1 cellular context compared by ENCODE assay signal in the genomic region with DNA sequence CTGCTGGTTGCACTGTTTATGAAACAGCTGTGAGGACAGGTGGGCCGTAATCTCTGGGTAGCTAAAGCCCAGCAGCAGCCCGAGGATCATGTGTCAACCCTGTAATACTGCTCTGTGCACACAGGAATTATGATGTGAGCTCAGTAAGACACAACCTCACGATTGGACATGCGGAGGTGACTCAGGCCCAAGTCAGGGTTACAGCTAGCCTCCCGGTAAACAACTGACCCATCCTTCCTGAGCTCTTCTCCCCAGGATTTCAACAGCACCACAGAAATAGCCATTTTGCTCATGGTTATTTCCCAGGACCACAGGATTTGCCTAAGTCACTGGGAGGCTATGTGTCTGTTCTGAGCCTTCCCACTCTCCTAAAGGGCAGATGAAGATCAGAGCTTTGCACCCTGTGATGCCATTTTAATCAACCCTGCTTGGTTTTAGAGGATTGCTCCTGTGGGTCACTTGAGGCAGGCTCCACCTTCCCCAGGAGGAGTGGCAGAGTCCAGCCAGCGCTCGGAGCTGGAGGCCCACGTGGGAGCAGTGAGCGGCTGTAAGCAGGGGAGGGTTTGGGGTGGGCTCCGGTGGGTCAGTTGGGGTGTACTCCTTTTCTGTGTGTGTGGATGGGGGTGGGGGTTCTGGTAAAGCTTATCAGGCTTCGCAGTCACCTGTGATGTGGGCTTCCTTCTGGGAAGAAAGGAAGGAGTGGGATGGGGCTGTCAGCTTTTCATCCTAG.
TF ChIP-seq lines count a peak whose summit lies in the region.

A gene (plus strand): TSS at position 363 of the 730 bp plus-strand sequence. CDS start 6,256 bp downstream, outside the sequence.

TF ChIP-seq in K562, 482 proteins besides CTCF, POLR2A, EP300 and RAD21 (continued from another document and continues in another):
- TF ChIP-seq CCAR2 (IDR thresholded peaks at IDR 0.05; ENCODE audit: low read depth, low read length) (no peak), ERF (CRISPR knock-in tag; IDR thresholded peaks at IDR 0.05) (no peak), PRPF4 (IDR thresholded peaks at IDR 0.05; ENCODE audit: insufficient read depth, low read depth, low read length, poor library complexity, severe bottlenecking) (no peak), BHLHE40 (IDR thresholded peaks at IDR 0.05; ENCODE audit: low read length) (peak; percentile 12; the same call in 1 of the 2 replicates), SRF (CRISPR knock-in tag; IDR thresholded peaks at IDR 0.05) (no peak), ZBTB1 (CRISPR knock-in tag; IDR thresholded peaks at IDR 0.05; ENCODE audit: borderline replicate concordance, low read depth) (no peak), ZNF165 (CRISPR knock-in tag; IDR thresholded peaks at IDR 0.05; ENCODE audit: borderline replicate concordance) (no peak), FOXJ2 (tag; IDR thresholded peaks at IDR 0.05) (no peak), ZNF174 (CRISPR knock-in tag; IDR thresholded peaks at IDR 0.05) (no peak), TRIM28 (IDR thresholded peaks at IDR 0.05) (0 out of 2 replicates have a peak, but pooled peaks have one; percentile 21), ZNF444 (CRISPR knock-in tag; IDR thresholded peaks at IDR 0.05) (no peak), POLR3A (IDR thresholded peaks at IDR 0.05; ENCODE audit: borderline replicate concordance, extremely low read depth, insufficient read depth, insufficient read length) (no peak), SRSF1 (IDR thresholded peaks at IDR 0.05; ENCODE audit: low read depth, low read length) (no peak), TRIM24 (IDR thresholded peaks at IDR 0.05) (peak; percentile 10 to 58; a peak in 2 of 4 replicates), FIP1L1 (IDR thresholded peaks at IDR 0.05; ENCODE audit: low read depth, low read length, poor library complexity, severe bottlenecking) (no peak), ZC3H4 (CRISPR knock-in tag; IDR thresholded peaks at IDR 0.05; ENCODE audit: borderline replicate concordance) (no peak), DDX20 (tag; IDR thresholded peaks at IDR 0.05; ENCODE audit: low read depth) (no peak), MECOM (CRISPR knock-in tag; IDR thresholded peaks at IDR 0.05) (no peak), PHTF2 (CRISPR knock-in tag; IDR thresholded peaks at IDR 0.05) (no peak), ZFP30 (CRISPR knock-in tag; IDR thresholded peaks at IDR 0.05; ENCODE audit: borderline replicate concordance) (no peak), ETV1 (tag; conservative IDR thresholded peaks at IDR 0.05; ENCODE audit: low read depth) (peak; percentile 25; the same call in 1 of the 2 replicates), SOX6 (IDR thresholded peaks at IDR 0.05) (0 out of 2 replicates have a peak, but pooled peaks have one; percentile 39), CREBBP (IDR thresholded peaks at IDR 0.05; ENCODE audit: low read depth, low read length) (no peak), ZNF354B (CRISPR knock-in tag; IDR thresholded peaks at IDR 0.05) (no peak), RCOR1 (IDR thresholded peaks at IDR 0.05; ENCODE audit: borderline replicate concordance in 1 of 2, low read depth in 2 of 2, low read length in 2 of 2) (peak in 1 of 2 experiments; percentile 39; a peak in 1 of 4 replicates), NR2C2 (CRISPR knock-in tag; IDR thresholded peaks at IDR 0.05) (no peak), NR2C2 (tag; IDR thresholded peaks at IDR 0.05) (peak; percentile 44; the same call in 1 of the 2 replicates), HNRNPLL (IDR thresholded peaks at IDR 0.05; ENCODE audit: low read depth, low read length, poor library complexity, severe bottlenecking) (no peak), ZNF184 (CRISPR knock-in tag; IDR thresholded peaks at IDR 0.05) (no peak), KDM1A (IDR thresholded peaks at IDR 0.05) (peak in 1 of 2 experiments; percentile 36; a peak in 2 of 4 replicates), IFI16 (CRISPR knock-in tag; IDR thresholded peaks at IDR 0.05) (no peak), KAT7 (CRISPR knock-in tag; IDR thresholded peaks at IDR 0.05; ENCODE audit: borderline replicate concordance) (no peak), TCF7 (IDR thresholded peaks at IDR 0.05; ENCODE audit: borderline replicate concordance) (no peak), HCFC1 (IDR thresholded peaks at IDR 0.05; ENCODE audit: low read depth, low read length) (peak; percentile 27; the same call in 1 of the 2 replicates), L3MBTL2 (IDR thresholded peaks at IDR 0.05) (peak; percentile 27; the same call in 1 of the 2 replicates), FOXK2 (conservative IDR thresholded peaks at IDR 0.05 in 1 of 2, IDR thresholded peaks at IDR 0.05 in 1 of 2; ENCODE audit: low read depth in 2 of 2) (peak; percentile 86 to 87), SREBF2 (CRISPR knock-in tag; IDR thresholded peaks at IDR 0.05) (no peak), TAF15 (IDR thresholded peaks at IDR 0.05; ENCODE audit: low read depth, low read length) (no peak), ZKSCAN3 (CRISPR knock-in tag; IDR thresholded peaks at IDR 0.05) (no peak), ZNF197 (CRISPR knock-in tag; IDR thresholded peaks at IDR 0.05; ENCODE audit: low read depth) (no peak), CREB1 (IDR thresholded peaks at IDR 0.05) (peak; percentile 53; the same call in 1 of the 2 replicates), CREB1 (CRISPR knock-in tag; IDR thresholded peaks at IDR 0.05) (no peak), EGR1 (conservative IDR thresholded peaks at IDR 0.05) (peak; percentile 47; the same call in 1 of the 2 replicates)
- TF ChIP-seq, protein P1, sequence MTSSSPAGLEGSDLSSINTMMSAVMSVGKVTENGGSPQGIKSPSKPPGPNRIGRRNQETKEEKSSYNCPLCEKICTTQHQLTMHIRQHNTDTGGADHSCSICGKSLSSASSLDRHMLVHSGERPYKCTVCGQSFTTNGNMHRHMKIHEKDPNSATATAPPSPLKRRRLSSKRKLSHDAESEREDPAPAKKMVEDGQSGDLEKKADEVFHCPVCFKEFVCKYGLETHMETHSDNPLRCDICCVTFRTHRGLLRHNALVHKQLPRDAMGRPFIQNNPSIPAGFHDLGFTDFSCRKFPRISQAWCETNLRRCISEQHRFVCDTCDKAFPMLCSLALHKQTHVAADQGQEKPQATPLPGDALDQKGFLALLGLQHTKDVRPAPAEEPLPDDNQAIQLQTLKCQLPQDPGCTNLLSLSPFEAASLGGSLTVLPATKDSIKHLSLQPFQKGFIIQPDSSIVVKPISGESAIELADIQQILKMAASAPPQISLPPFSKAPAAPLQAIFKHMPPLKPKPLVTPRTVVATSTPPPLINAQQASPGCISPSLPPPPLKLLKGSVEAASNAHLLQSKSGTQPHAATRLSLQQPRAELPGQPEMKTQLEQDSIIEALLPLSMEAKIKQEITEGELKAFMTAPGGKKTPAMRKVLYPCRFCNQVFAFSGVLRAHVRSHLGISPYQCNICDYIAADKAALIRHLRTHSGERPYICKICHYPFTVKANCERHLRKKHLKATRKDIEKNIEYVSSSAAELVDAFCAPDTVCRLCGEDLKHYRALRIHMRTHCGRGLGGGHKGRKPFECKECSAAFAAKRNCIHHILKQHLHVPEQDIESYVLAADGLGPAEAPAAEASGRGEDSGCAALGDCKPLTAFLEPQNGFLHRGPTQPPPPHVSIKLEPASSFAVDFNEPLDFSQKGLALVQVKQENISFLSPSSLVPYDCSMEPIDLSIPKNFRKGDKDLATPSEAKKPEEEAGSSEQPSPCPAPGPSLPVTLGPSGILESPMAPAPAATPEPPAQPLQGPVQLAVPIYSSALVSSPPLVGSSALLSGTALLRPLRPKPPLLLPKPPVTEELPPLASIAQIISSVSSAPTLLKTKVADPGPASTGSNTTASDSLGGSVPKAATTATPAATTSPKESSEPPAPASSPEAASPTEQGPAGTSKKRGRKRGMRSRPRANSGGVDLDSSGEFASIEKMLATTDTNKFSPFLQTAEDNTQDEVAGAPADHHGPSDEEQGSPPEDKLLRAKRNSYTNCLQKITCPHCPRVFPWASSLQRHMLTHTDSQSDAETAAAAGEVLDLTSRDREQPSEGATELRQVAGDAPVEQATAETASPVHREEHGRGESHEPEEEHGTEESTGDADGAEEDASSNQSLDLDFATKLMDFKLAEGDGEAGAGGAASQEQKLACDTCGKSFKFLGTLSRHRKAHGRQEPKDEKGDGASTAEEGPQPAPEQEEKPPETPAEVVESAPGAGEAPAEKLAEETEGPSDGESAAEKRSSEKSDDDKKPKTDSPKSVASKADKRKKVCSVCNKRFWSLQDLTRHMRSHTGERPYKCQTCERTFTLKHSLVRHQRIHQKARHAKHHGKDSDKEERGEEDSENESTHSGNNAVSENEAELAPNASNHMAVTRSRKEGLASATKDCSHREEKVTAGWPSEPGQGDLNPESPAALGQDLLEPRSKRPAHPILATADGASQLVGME (CRISPR knock-in tag; IDR thresholded peaks at IDR 0.05), result no peak
- TF ChIP-seq, protein P2, sequence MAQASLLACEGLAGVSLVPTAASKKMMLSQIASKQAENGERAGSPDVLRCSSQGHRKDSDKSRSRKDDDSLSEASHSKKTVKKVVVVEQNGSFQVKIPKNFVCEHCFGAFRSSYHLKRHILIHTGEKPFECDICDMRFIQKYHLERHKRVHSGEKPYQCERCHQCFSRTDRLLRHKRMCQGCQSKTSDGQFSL (CRISPR knock-in tag; IDR thresholded peaks at IDR 0.05), result no peak
- TF ChIP-seq, protein P2 (tag; IDR thresholded peaks at IDR 0.05), result no peak
- TF ChIP-seq, protein P3, sequence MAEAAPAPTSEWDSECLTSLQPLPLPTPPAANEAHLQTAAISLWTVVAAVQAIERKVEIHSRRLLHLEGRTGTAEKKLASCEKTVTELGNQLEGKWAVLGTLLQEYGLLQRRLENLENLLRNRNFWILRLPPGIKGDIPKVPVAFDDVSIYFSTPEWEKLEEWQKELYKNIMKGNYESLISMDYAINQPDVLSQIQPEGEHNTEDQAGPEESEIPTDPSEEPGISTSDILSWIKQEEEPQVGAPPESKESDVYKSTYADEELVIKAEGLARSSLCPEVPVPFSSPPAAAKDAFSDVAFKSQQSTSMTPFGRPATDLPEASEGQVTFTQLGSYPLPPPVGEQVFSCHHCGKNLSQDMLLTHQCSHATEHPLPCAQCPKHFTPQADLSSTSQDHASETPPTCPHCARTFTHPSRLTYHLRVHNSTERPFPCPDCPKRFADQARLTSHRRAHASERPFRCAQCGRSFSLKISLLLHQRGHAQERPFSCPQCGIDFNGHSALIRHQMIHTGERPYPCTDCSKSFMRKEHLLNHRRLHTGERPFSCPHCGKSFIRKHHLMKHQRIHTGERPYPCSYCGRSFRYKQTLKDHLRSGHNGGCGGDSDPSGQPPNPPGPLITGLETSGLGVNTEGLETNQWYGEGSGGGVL (CRISPR knock-in tag; IDR thresholded peaks at IDR 0.05), result no peak
- TF ChIP-seq, protein P4, sequence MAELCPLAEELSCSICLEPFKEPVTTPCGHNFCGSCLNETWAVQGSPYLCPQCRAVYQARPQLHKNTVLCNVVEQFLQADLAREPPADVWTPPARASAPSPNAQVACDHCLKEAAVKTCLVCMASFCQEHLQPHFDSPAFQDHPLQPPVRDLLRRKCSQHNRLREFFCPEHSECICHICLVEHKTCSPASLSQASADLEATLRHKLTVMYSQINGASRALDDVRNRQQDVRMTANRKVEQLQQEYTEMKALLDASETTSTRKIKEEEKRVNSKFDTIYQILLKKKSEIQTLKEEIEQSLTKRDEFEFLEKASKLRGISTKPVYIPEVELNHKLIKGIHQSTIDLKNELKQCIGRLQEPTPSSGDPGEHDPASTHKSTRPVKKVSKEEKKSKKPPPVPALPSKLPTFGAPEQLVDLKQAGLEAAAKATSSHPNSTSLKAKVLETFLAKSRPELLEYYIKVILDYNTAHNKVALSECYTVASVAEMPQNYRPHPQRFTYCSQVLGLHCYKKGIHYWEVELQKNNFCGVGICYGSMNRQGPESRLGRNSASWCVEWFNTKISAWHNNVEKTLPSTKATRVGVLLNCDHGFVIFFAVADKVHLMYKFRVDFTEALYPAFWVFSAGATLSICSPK (IDR thresholded peaks at IDR 0.05; ENCODE audit: borderline replicate concordance), result no peak
- TF ChIP-seq, protein P5, sequence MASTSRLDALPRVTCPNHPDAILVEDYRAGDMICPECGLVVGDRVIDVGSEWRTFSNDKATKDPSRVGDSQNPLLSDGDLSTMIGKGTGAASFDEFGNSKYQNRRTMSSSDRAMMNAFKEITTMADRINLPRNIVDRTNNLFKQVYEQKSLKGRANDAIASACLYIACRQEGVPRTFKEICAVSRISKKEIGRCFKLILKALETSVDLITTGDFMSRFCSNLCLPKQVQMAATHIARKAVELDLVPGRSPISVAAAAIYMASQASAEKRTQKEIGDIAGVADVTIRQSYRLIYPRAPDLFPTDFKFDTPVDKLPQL (IDR thresholded peaks at IDR 0.05; ENCODE audit: extremely low read depth, insufficient read length), result peak; percentile 46
- TF ChIP-seq, protein P6, sequence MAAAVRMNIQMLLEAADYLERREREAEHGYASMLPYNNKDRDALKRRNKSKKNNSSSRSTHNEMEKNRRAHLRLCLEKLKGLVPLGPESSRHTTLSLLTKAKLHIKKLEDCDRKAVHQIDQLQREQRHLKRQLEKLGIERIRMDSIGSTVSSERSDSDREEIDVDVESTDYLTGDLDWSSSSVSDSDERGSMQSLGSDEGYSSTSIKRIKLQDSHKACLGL (CRISPR knock-in tag; IDR thresholded peaks at IDR 0.05; ENCODE audit: borderline replicate concordance, poor library complexity, severe bottlenecking), result no peak
- TF ChIP-seq, protein P7, sequence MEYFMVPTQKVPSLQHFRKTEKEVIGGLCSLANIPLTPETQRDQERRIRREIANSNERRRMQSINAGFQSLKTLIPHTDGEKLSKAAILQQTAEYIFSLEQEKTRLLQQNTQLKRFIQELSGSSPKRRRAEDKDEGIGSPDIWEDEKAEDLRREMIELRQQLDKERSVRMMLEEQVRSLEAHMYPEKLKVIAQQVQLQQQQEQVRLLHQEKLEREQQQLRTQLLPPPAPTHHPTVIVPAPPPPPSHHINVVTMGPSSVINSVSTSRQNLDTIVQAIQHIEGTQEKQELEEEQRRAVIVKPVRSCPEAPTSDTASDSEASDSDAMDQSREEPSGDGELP (CRISPR knock-in tag; IDR thresholded peaks at IDR 0.05; ENCODE audit: borderline replicate concordance), result peak; percentile 81
- TF ChIP-seq, protein P8, sequence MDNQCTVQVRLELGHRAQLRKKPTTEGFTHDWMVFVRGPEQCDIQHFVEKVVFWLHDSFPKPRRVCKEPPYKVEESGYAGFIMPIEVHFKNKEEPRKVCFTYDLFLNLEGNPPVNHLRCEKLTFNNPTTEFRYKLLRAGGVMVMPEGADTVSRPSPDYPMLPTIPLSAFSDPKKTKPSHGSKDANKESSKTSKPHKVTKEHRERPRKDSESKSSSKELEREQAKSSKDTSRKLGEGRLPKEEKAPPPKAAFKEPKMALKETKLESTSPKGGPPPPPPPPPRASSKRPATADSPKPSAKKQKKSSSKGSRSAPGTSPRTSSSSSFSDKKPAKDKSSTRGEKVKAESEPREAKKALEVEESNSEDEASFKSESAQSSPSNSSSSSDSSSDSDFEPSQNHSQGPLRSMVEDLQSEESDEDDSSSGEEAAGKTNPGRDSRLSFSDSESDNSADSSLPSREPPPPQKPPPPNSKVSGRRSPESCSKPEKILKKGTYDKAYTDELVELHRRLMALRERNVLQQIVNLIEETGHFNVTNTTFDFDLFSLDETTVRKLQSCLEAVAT (IDR thresholded peaks at IDR 0.05), result no peak
